15 cellular contexts compared by ENCODE assay signal in genomic region chr17:5775098-5775497, GRCh38.
A peak's percentile ranks its signal among the peaks of the same experiment; 100 is the strongest.
DNase-seq lines count a peak whose midpoint lies in the region; ATAC-seq and TF ChIP-seq lines count a peak whose summit lies in the region.
"Had no signal": no experiment of that assay in that cellular context is flagged by ENCODE, and none has a peak within 500 bp of the region (broad histone marks: within the 10 kb centered on the region; RNA-seq: fewer than 3 reads in every experiment).

No MANE protein-coding gene starts in this region.

- H3K4me3 ChIP-seq in PC-3 (ENCODE audit: low read length) (no peak overlapping the region), psoas muscle (no peak overlapping the region)
- H3K4me3 ChIP-seq: A549 had no signal

- CTCF ChIA-PET in HEK293T (lab: Yijun Ruan, JAX) = interaction anchor here (0.6 kb wide), 1 partner anchor 257 kb away, joined by 4 read pairs; no protein-coding TSS in a partner anchor
- CTCF ChIA-PET in PC-3 (lab: Charles Lee) = no interaction called here

- H4K20me1 ChIP-seq in PC-3 (ENCODE audit: low read length) = no peaks in the 10 kb centered on the region

- H3K27me3 ChIP-seq in PC-3 (ENCODE audit: low read length) (no peaks in the 10 kb centered on the region), psoas muscle (ENCODE audit: insufficient read depth in 3 of 3, low read length in 2 of 3) (peaks cover 0 to 7% (median 3%) of the 10 kb centered on the region in 3 donors)
- H3K27me3 ChIP-seq: BE2C had no signal

- ATAC-seq in PC-3 = no peak
- peak in 3 of 4 donors; percentile 62 to 77 (median 70) for ATAC-seq in psoas muscle
- ATAC-seq: A549, HCT116 had no signal

- H3K36me3 ChIP-seq in PC-3 (ENCODE audit: low read depth, low read length) (no peaks in the 10 kb centered on the region), psoas muscle (ENCODE audit: insufficient read depth in 1 of 2, low read depth in 1 of 2) (no peaks in the 10 kb centered on the region)
- H3K36me3 ChIP-seq: BE2C had no signal

- H3K9ac ChIP-seq in PC-3 (ENCODE audit: low read length) = no peak overlapping the region

- TF ChIP-seq CTCF in PC-3 (conservative IDR thresholded peaks at IDR 0.05; ENCODE audit: low read depth, low read length) (no peak), psoas muscle (IDR thresholded peaks at IDR 0.05) (no peak)

- no peak overlapping the region for H2AFZ ChIP-seq in PC-3 (ENCODE audit: low read length)

- H3K9me3 ChIP-seq in PC-3 (ENCODE audit: low read length) (no peaks in the 10 kb centered on the region), psoas muscle (no peaks in the 10 kb centered on the region)
- H3K9me3 ChIP-seq: A549, BE2C had no signal

- H3K4me1 ChIP-seq in PC-3 (ENCODE audit: insufficient read depth, low read length) = peaks cover 30% of the 10 kb centered on the region
- H3K4me1 ChIP-seq in psoas muscle = peaks cover 13% of the 10 kb centered on the region
- H3K4me1 ChIP-seq: A549, BE2C had no signal

- intact Hi-C loops in PC-3 (cut with micrococcal nuclease) = no loop called here
- intact Hi-C loops in psoas muscle (cut with DNase I) = no loop called here

- H3K9me2 ChIP-seq in PC-3 (replicated peaks; ENCODE audit: low read length) = no peaks in the 10 kb centered on the region

- H3K27ac ChIP-seq in PC-3 (ENCODE audit: low read length) (0 out of 2 replicates have a peak overlapping the region, but pooled peaks have one; percentile 83), psoas muscle (no peak overlapping the region)
- H3K27ac ChIP-seq: A549, C4-2B had no signal

- H3K4me2 ChIP-seq in PC-3 (ENCODE audit: low read length) = no peak overlapping the region
- H3K4me2 ChIP-seq: A549 had no signal

- DNase-seq in HEK293T (ENCODE audit: extremely low spot score) (no peak), PC-3 (no peak), left kidney (ENCODE audit: low read depth, low spot score) (peak; percentile 61), psoas muscle (no peak), DMS53 treated with DMSO at 0.1 percent for 48 hours (lab: John Stamatoyannopoulos, UW; ENCODE audit: unreplicated experiment) (no peak), NCI-H2196 (lab: John Stamatoyannopoulos, UW; ENCODE audit: unreplicated experiment) (no peak), cerebellar cortex (ENCODE audit: low spot score) (no peak)
- DNase-seq: BE2C; CD4-positive, alpha-beta memory T cell; DMS153; IMR-90; KBM-7 had no signal

- POLR2A ChIA-PET in HEK293T (lab: Yijun Ruan, JAX) (no interaction called here), PC-3 (lab: Charles Lee; ENCODE audit: unreplicated experiment) (no interaction called here)

- WGBS in psoas muscle, 3 donors = 24 to 47% (median 29%) methylated on average over 8 of the region's 8 CpGs

- no TSS peak for BruUV-seq in PC-3 (replicated peaks; lab: Mats Ljungman, UMichigan)

- no peaks in the 10 kb centered on the region for H3F3A ChIP-seq in PC-3 (ENCODE audit: low read length, unreplicated experiment)

- H3K79me2 ChIP-seq in PC-3 (ENCODE audit: low read length) = no peaks in the 10 kb centered on the region

TF ChIP-seq in HEK293T, 16 proteins besides CTCF, POLR2A, EP300 and RAD21:
- TF ChIP-seq L3MBTL2 (conservative IDR thresholded peaks at IDR 0.05) (peak; percentile 57), LEF1 (IDR thresholded peaks at IDR 0.05; ENCODE audit: borderline replicate concordance) (no peak)
TF ChIP-seq in HEK293T: peak in this region for 1.
